Comparison of ENCODE assay signal across 12 cellular contexts in genomic region chr10:33265621-33266020, GRCh38.
DNase-seq lines count a peak whose midpoint lies in the region; ATAC-seq and TF ChIP-seq lines count a peak whose summit lies in the region.
"Had no signal": no experiment of that assay in that cellular context is flagged by ENCODE, and none has a peak within 500 bp of the region (broad histone marks: within the 10 kb centered on the region; RNA-seq: fewer than 3 reads in every experiment).

No MANE protein-coding gene starts in this region.

- 98 to 100% methylated on average over 4 of the region's 4 CpGs for WGBS in GM23248 (ENCODE audit: low coverage in 1 of 2, low lambda C conversion rate in 2 of 2, missing lambda C conversion rate in 2 of 2), 2 experiments

- no peaks in the 10 kb centered on the region for H3K36me3 ChIP-seq in GM06990 (ENCODE audit: control insufficient read depth, insufficient read depth, low read length)
- H3K36me3 ChIP-seq in GM23248 (ENCODE audit: low read depth): peaks cover 59% of the 10 kb centered on the region

- peak overlapping the region; percentile 34 for H3K27ac Mint-ChIP-seq in activated T-helper 17 cell treated with anti-CD3 and anti-CD28 coated beads, Interleukin-2, amount 50 U/mL, for 72 hours

- DNase-seq in GM06990 (ENCODE audit: extremely low read depth, insufficient read length) (peak; percentile 6), GM23248 (no peak), NCI-H1417 (lab: John Stamatoyannopoulos, UW) (no peak), ureter (ENCODE audit: low spot score) (no peak), OCI-M2 (lab: John Stamatoyannopoulos, UW; ENCODE audit: unreplicated experiment) (no peak)
- DNase-seq in stimulated activated CD4-positive, alpha-beta T cell treated with anti-CD3 and anti-CD28 coated beads, Interleukin-15, amount 100 ng/mL, for 24 hours: peak; percentile 80
- DNase-seq: kidney, NCI-H1092, upper lobe of right lung had no signal

- no peak overlapping the region for H3K4me2 ChIP-seq in GM23248 (ENCODE audit: unreplicated experiment)

- no peaks in the 10 kb centered on the region for H3K9me3 Mint-ChIP-seq in activated T-helper 17 cell treated with anti-CD3 and anti-CD28 coated beads, Interleukin-2, amount 50 U/mL, for 72 hours
- H3K9me3 Mint-ChIP-seq: neural crest cell had no signal

- no peak for TF ChIP-seq CTCF in GM06990 (IDR thresholded peaks at IDR 0.05; ENCODE audit: insufficient read depth, low read length, poor library complexity, severe bottlenecking)

- H3K79me2 ChIP-seq in GM23248 (ENCODE audit: insufficient read depth): peaks cover 80% of the 10 kb centered on the region

- peaks cover 32% of the 10 kb centered on the region for H3K4me1 ChIP-seq in GM23248 (ENCODE audit: insufficient read depth)

- H3K4me3 ChIP-seq in GM06990 (replicated peaks; ENCODE audit: low read depth, low read length): no peak overlapping the region
- H3K4me3 ChIP-seq in GM23248: no peak overlapping the region
- H3K4me3 ChIP-seq: upper lobe of right lung had no signal

- H3K4me1 Mint-ChIP-seq in activated T-helper 17 cell treated with anti-CD3 and anti-CD28 coated beads, Interleukin-2, amount 50 U/mL, for 72 hours: peaks cover 15% of the 10 kb centered on the region

- H4K20me1 ChIP-seq in GM23248 (ENCODE audit: insufficient read depth): no peaks in the 10 kb centered on the region

- H3K9me3 ChIP-seq in GM23248 (ENCODE audit: low read depth): no peaks in the 10 kb centered on the region
- H3K9me3 ChIP-seq: upper lobe of right lung had no signal

- peak overlapping the region; percentile 97; the same call in 1 of the 2 replicates for H3K27ac ChIP-seq in GM23248
- H3K27ac ChIP-seq: upper lobe of right lung had no signal

- H3K4me3 Mint-ChIP-seq in activated T-helper 17 cell treated with anti-CD3 and anti-CD28 coated beads, Interleukin-2, amount 50 U/mL, for 72 hours: peak overlapping the region; percentile 45
- H3K4me3 Mint-ChIP-seq: neural crest cell had no signal

- H3K36me3 Mint-ChIP-seq in activated T-helper 17 cell treated with anti-CD3 and anti-CD28 coated beads, Interleukin-2, amount 50 U/mL, for 72 hours (ENCODE audit: low read depth): no peaks in the 10 kb centered on the region

- ATAC-seq in activated T-helper 17 cell treated with anti-CD3 and anti-CD28 coated beads, Interleukin-2, amount 50 U/mL, for 72 hours (replicated peaks): peak; percentile 51
- no peak for ATAC-seq in HG02763 (IDR thresholded peaks at IDR 0.05; ENCODE audit: unreplicated experiment)
- ATAC-seq: upper lobe of right lung had no signal

- H3K27me3 ChIP-seq in GM06990 (replicated peaks; ENCODE audit: control insufficient read depth, insufficient read depth, low read length) (no peaks in the 10 kb centered on the region), GM23248 (replicated peaks; ENCODE audit: insufficient read depth) (no peaks in the 10 kb centered on the region)
- H3K27me3 ChIP-seq: upper lobe of right lung had no signal

- no peak overlapping the region for H3K9ac ChIP-seq in GM23248

- H3K9me2 ChIP-seq in GM23248 (ENCODE audit: insufficient read depth): no peaks in the 10 kb centered on the region

- peaks cover 74% of the 10 kb centered on the region for H3F3A ChIP-seq in GM23248 (ENCODE audit: insufficient read depth)

- H2AFZ ChIP-seq in GM23248: no peak overlapping the region

- in situ Hi-C loops in GM23248 (cut with MboI): no loop called here

- peaks cover 18% of the 10 kb centered on the region for H3K27me3 Mint-ChIP-seq in activated T-helper 17 cell treated with anti-CD3 and anti-CD28 coated beads, Interleukin-2, amount 50 U/mL, for 72 hours

Comparison
In these comparisons a context has a peak if more than half of its experiments do, and no peak if none do; other contexts are left out.
1. DNase-seq: peak in GM06990 (single experiment) and stimulated activated CD4-positive, alpha-beta T cell treated with anti-CD3 and anti-CD28 coated beads, Interleukin-15, amount 100 ng/mL, for 24 hours (single experiment); none in GM23248 (single experiment), NCI-H1417 (0 of 3), ureter (single experiment) and OCI-M2 (single experiment).